Comparison of ENCODE assay signal across 21 cellular contexts in genomic region chr18:22074343-22075070, GRCh38.
"Had no signal": no experiment of that assay in that cellular context is flagged by ENCODE, and none has a peak within 500 bp of the region (broad histone marks: within the 10 kb centered on the region; RNA-seq: fewer than 3 reads in every experiment).

No MANE protein-coding gene starts in this region.

- H3K4me3 Mint-ChIP-seq: activated CD4-positive, alpha-beta memory T cell treated with anti-CD3 and anti-CD28 coated beads, Interleukin-2, amount 10 ng/mL, durations not matched to agents 7 days and 5 days; activated CD4-positive, alpha-beta T cell treated with anti-CD3 and anti-CD28 coated beads for 36 hours; activated naive CD8-positive, alpha-beta T cell treated with anti-CD3 and anti-CD28 coated beads, Interleukin-2, amount 10 ng/mL, durations not matched to agents 7 days and 5 days; activated T-helper 17 cell treated with anti-CD3 and anti-CD28 coated beads, Interleukin-2, amount 50 U/mL, for 72 hours; endodermal cell; mesothelial cell of epicardium; natural killer cell treated with Interleukin-12 subunit alpha and Interleukin-12 subunit beta and Interleukin-15 and Interleukin-18, amount 100 ng/mL, for 72 hours; stimulated activated memory B cell treated with anti-CD40 and anti-IgM and Interleukin-4, amounts not matched to agents 10 μg/mL and 1 μg/mL and 100 μg/mL, for 72 hours; WTC11 had no signal

- H3K9me3 Mint-ChIP-seq: activated naive CD8-positive, alpha-beta T cell treated with anti-CD3 and anti-CD28 coated beads, Interleukin-2, amount 10 ng/mL, durations not matched to agents 7 days and 5 days; endodermal cell; mesothelial cell of epicardium; natural killer cell treated with Interleukin-12 subunit alpha and Interleukin-12 subunit beta and Interleukin-15 and Interleukin-18, amount 100 ng/mL, for 72 hours; stimulated activated memory B cell treated with anti-CD40 and anti-IgM and Interleukin-4, amounts not matched to agents 10 μg/mL and 1 μg/mL and 100 μg/mL, for 72 hours; WTC11 had no signal

- H3K27ac Mint-ChIP-seq: activated CD4-positive, alpha-beta memory T cell treated with anti-CD3 and anti-CD28 coated beads, Interleukin-2, amount 10 ng/mL, durations not matched to agents 7 days and 5 days; activated CD4-positive, alpha-beta T cell treated with anti-CD3 and anti-CD28 coated beads for 36 hours; activated naive CD8-positive, alpha-beta T cell treated with anti-CD3 and anti-CD28 coated beads, Interleukin-2, amount 10 ng/mL, durations not matched to agents 7 days and 5 days; activated T-helper 17 cell treated with anti-CD3 and anti-CD28 coated beads, Interleukin-2, amount 50 U/mL, for 72 hours; endodermal cell; mesothelial cell of epicardium; natural killer cell treated with Interleukin-12 subunit alpha and Interleukin-12 subunit beta and Interleukin-15 and Interleukin-18, amount 100 ng/mL, for 72 hours; stimulated activated memory B cell treated with anti-CD40 and anti-IgM and Interleukin-4, amounts not matched to agents 10 μg/mL and 1 μg/mL and 100 μg/mL, for 72 hours; WTC11 had no signal

- H3K9ac ChIP-seq: parathyroid adenoma had no signal

- H3K36me3 Mint-ChIP-seq: activated naive CD8-positive, alpha-beta T cell treated with anti-CD3 and anti-CD28 coated beads, Interleukin-2, amount 10 ng/mL, durations not matched to agents 7 days and 5 days; mesothelial cell of epicardium; natural killer cell treated with Interleukin-12 subunit alpha and Interleukin-12 subunit beta and Interleukin-15 and Interleukin-18, amount 100 ng/mL, for 72 hours; stimulated activated memory B cell treated with anti-CD40 and anti-IgM and Interleukin-4, amounts not matched to agents 10 μg/mL and 1 μg/mL and 100 μg/mL, for 72 hours; WTC11 had no signal

- H3K4me3 ChIP-seq: body of pancreas, lung, sigmoid colon, spleen, thoracic aorta, upper lobe of right lung had no signal

- H3K27me3 Mint-ChIP-seq: activated CD4-positive, alpha-beta memory T cell treated with anti-CD3 and anti-CD28 coated beads, Interleukin-2, amount 10 ng/mL, durations not matched to agents 7 days and 5 days; activated CD4-positive, alpha-beta T cell treated with anti-CD3 and anti-CD28 coated beads for 36 hours; activated naive CD8-positive, alpha-beta T cell treated with anti-CD3 and anti-CD28 coated beads, Interleukin-2, amount 10 ng/mL, durations not matched to agents 7 days and 5 days; activated T-helper 17 cell treated with anti-CD3 and anti-CD28 coated beads, Interleukin-2, amount 50 U/mL, for 72 hours; stimulated activated memory B cell treated with anti-CD40 and anti-IgM and Interleukin-4, amounts not matched to agents 10 μg/mL and 1 μg/mL and 100 μg/mL, for 72 hours had no signal

- DNase-seq: activated CD4-positive, alpha-beta memory T cell treated with anti-CD3 and anti-CD28 coated beads, Interleukin-2, amount 10 ng/mL, durations not matched to agents 7 days and 5 days; activated CD4-positive, alpha-beta T cell treated with anti-CD3 and anti-CD28 coated beads for 36 hours; activated naive CD4-positive, alpha-beta T cell treated with Interleukin-2 at 50 U/mL for 16 hours; activated naive CD8-positive, alpha-beta T cell treated with anti-CD3 and anti-CD28 coated beads, Interleukin-2, amount 10 ng/mL, durations not matched to agents 7 days and 5 days; activated T-cell treated with anti-CD3 and anti-CD28 coated beads, Interleukin-2, amount 50 U/mL, for 1 hour; body of pancreas; endodermal cell; foreskin melanocyte; sigmoid colon; spleen; stimulated activated CD4-positive, alpha-beta T cell treated with anti-CD3 and anti-CD28 coated beads, Interleukin-4, amount 100 ng/mL, for 4 hours; upper lobe of right lung had no signal

- H3K27ac ChIP-seq: body of pancreas, epithelial cell of prostate, parathyroid adenoma, sigmoid colon, spleen, thoracic aorta, upper lobe of right lung had no signal

- H3K79me2 ChIP-seq: parathyroid adenoma had no signal

- H3K36me3 ChIP-seq: sigmoid colon, spleen, thoracic aorta, upper lobe of right lung had no signal

- H3K4me1 Mint-ChIP-seq: activated CD4-positive, alpha-beta memory T cell treated with anti-CD3 and anti-CD28 coated beads, Interleukin-2, amount 10 ng/mL, durations not matched to agents 7 days and 5 days; activated CD4-positive, alpha-beta T cell treated with anti-CD3 and anti-CD28 coated beads for 36 hours; activated naive CD8-positive, alpha-beta T cell treated with anti-CD3 and anti-CD28 coated beads, Interleukin-2, amount 10 ng/mL, durations not matched to agents 7 days and 5 days; activated T-helper 17 cell treated with anti-CD3 and anti-CD28 coated beads, Interleukin-2, amount 50 U/mL, for 72 hours; mesothelial cell of epicardium; stimulated activated memory B cell treated with anti-CD40 and anti-IgM and Interleukin-4, amounts not matched to agents 10 μg/mL and 1 μg/mL and 100 μg/mL, for 72 hours had no signal

- ATAC-seq: activated CD4-positive, alpha-beta T cell treated with anti-CD3 and anti-CD28 coated beads for 36 hours; activated T-helper 17 cell treated with anti-CD3 and anti-CD28 coated beads, Interleukin-2, amount 50 U/mL, for 72 hours; body of pancreas; stimulated activated memory B cell treated with anti-CD40 and anti-IgM and Interleukin-4, amounts not matched to agents 10 μg/mL and 1 μg/mL and 100 μg/mL, for 72 hours; upper lobe of right lung; WTC11 had no signal

- H3K27me3 ChIP-seq: body of pancreas, sigmoid colon, spleen, upper lobe of right lung had no signal

- H3K4me1 ChIP-seq: parathyroid adenoma, sigmoid colon, spleen, upper lobe of right lung had no signal
